In genomic region chr5:141172381-141173204, GRCh38 we compare ENCODE assay signal across 8 cellular contexts. TPM values are rescaled to one million over a fixed set of nuclear protein-coding genes. Genes with fewer than 3 reads are reported as not detected.
DNase-seq lines count a peak whose midpoint lies in the region; ATAC-seq and TF ChIP-seq lines count a peak whose summit lies in the region.

Gene PCDHB7, plus strand, starts transcription at chr5:141172644. Its CDS starts 192 bp downstream, at chr5:141172836.

- DNase-seq in COLO829 (ENCODE audit: low spot score) = peak; percentile 45
- peak; percentile 16 for DNase-seq in HT-29 (ENCODE audit: low spot score)
- DNase-seq in WTC11 (ENCODE audit: low spot score) = peak; percentile 57
- DNase-seq in kidney tubule cell (ENCODE audit: low spot score) = peak; percentile 32
- no peak for DNase-seq in activated effector memory CD4-positive, alpha-beta T cell treated with anti-CD3 and anti-CD28 coated beads, Interleukin-2, amount 50 U/mL, for 16 hours
- DNase-seq in NCI-H774 (lab: John Stamatoyannopoulos, UW) = no peak

- H3K4me3 Mint-ChIP-seq in WTC11 = no peak within 1 kb of the TSS

- H3K27ac Mint-ChIP-seq in WTC11 = no peak within 1 kb of the TSS

- peaks cover 3% of the 10 kb centered on the region; the same call in 1 of the 2 replicates for H3K27me3 Mint-ChIP-seq in WTC11 (ENCODE audit: low read depth)

- H3K4me1 Mint-ChIP-seq in WTC11 = no peaks in the 10 kb centered on the region

- CTCF ChIA-PET in WTC11 (lab: Charles Lee) = interaction anchor here (0.9 to 3.0 kb wide), 2 partner anchors 10 to 17 kb away, joined by 5 to 22 read pairs; partner anchors contain the start of gene PCDHB16

- ATAC-seq in WTC11 (no peak), GM21619 (IDR thresholded peaks at IDR 0.05; ENCODE audit: unreplicated experiment) (no peak), GM18870 (IDR thresholded peaks at IDR 0.05; ENCODE audit: unreplicated experiment) (no peak)

- peaks cover 17% of the 10 kb centered on the region for H3K9me3 Mint-ChIP-seq in WTC11

- H3K36me3 Mint-ChIP-seq in WTC11 = peaks cover 14% of the 10 kb centered on the region; the same call in 1 of the 2 replicates

- POLR2A ChIA-PET in WTC11 (lab: Charles Lee) = no interaction called here

- peak; percentile 66 for TF ChIP-seq CTCF in WTC11 (IDR thresholded peaks at IDR 0.05)

TF ChIP-seq in WTC11, 78 proteins besides CTCF, POLR2A, EP300 and RAD21:
- TF ChIP-seq NFATC4 (CRISPR knock-in tag; IDR thresholded peaks at IDR 0.05) = no peak
- TF ChIP-seq, protein P1, sequence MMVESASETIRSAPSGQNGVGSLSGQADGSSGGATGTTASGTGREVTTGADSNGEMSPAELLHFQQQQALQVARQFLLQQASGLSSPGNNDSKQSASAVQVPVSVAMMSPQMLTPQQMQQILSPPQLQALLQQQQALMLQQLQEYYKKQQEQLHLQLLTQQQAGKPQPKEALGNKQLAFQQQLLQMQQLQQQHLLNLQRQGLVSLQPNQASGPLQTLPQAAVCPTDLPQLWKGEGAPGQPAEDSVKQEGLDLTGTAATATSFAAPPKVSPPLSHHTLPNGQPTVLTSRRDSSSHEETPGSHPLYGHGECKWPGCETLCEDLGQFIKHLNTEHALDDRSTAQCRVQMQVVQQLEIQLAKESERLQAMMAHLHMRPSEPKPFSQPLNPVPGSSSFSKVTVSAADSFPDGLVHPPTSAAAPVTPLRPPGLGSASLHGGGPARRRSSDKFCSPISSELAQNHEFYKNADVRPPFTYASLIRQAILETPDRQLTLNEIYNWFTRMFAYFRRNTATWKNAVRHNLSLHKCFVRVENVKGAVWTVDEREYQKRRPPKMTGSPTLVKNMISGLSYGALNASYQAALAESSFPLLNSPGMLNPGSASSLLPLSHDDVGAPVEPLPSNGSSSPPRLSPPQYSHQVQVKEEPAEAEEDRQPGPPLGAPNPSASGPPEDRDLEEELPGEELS (CRISPR knock-in tag; IDR thresholded peaks at IDR 0.05) = no peak
- no peak for TF ChIP-seq ZNF317 (CRISPR knock-in tag; IDR thresholded peaks at IDR 0.05; ENCODE audit: borderline replicate concordance, low read depth)
- TF ChIP-seq, protein P2, sequence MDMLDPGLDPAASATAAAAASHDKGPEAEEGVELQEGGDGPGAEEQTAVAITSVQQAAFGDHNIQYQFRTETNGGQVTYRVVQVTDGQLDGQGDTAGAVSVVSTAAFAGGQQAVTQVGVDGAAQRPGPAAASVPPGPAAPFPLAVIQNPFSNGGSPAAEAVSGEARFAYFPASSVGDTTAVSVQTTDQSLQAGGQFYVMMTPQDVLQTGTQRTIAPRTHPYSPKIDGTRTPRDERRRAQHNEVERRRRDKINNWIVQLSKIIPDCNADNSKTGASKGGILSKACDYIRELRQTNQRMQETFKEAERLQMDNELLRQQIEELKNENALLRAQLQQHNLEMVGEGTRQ (CRISPR knock-in tag; IDR thresholded peaks at IDR 0.05) = no peak
- no peak for TF ChIP-seq ESRRA (CRISPR knock-in tag; IDR thresholded peaks at IDR 0.05; ENCODE audit: borderline replicate concordance)
TF ChIP-seq in WTC11: peak in this region for 0.

RNA-seq across cellular contexts. Expression of gene PCDHB7, which starts in this region (rescaled TPM):
- total RNA-seq in HT-29 (2014; rRNA removed; shearing (Covaris generic)) = 0.05 TPM in 2 replicates
- total RNA-seq in WTC11 (2021) = 0.17 to 0.27 TPM (median 0.23 TPM) in 3 replicates

Comparison
In these comparisons a context has a peak if more than half of its experiments do, and no peak if none do; other contexts are left out.
1. Peak in DNase-seq in HT-29; RNA of the gene not detected or under 1 TPM.
2. Peak in DNase-seq in WTC11; RNA of the gene not detected or under 1 TPM.
3. DNase-seq: peak in COLO829 (single experiment) and kidney tubule cell (single experiment); none in activated effector memory CD4-positive, alpha-beta T cell treated with anti-CD3 and anti-CD28 coated beads, Interleukin-2, amount 50 U/mL, for 16 hours (single experiment) and NCI-H774 (single experiment).